ENCODE assay signal across 8 cellular contexts in the genomic region with DNA sequence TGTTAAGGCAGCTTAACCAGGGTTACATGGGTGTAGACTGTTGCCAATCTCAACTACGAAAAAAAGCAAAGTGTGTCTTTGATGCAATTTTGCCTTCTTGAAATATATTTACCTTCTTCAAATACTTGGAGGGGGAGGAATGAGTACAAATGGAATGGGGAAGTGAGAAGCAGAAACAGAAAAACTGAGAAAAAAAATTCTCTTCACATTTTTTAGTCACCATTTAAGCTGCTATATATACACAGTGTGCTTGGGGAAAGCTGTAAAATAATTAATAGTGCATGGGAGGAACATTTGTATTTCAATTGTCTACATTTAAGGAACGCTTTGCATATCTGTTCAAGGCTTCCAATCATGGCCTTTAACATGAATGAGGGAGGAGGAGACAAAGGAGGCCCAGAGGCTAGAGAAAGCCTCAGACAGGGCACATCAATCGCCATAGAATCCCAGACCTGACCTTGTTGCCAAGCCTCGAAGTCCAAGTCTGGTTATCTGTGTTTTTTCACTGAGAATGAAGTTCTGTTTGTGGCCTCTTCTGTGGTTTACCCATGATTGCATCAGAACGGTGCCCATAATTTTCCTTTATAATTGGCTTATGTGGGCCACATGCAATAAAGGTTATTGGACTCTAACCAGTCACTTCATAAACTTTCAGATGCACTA.
DNase-seq lines count a peak whose midpoint lies in the region; ATAC-seq lines count a peak whose summit lies in the region.

No MANE protein-coding gene starts in this region.

- H3K9me3 Mint-ChIP-seq in activated naive CD8-positive, alpha-beta T cell treated with anti-CD3 and anti-CD28 coated beads, Interleukin-2, amount 10 ng/mL, durations not matched to agents 7 days and 5 days = no peaks in the 10 kb centered on the region
- no peaks in the 10 kb centered on the region for H3K9me3 Mint-ChIP-seq in natural killer cell treated with Interleukin-12 subunit alpha and Interleukin-12 subunit beta and Interleukin-15 and Interleukin-18, amount 100 ng/mL, for 72 hours

- peak overlapping the region; percentile 28 for H3K27ac Mint-ChIP-seq in activated naive CD8-positive, alpha-beta T cell treated with anti-CD3 and anti-CD28 coated beads, Interleukin-2, amount 10 ng/mL, durations not matched to agents 7 days and 5 days
- peak overlapping the region; percentile 47 to 73 for H3K27ac Mint-ChIP-seq in natural killer cell treated with Interleukin-12 subunit alpha and Interleukin-12 subunit beta and Interleukin-15 and Interleukin-18, amount 100 ng/mL, for 72 hours

- peak; percentile 1 for DNase-seq in ACHN
- DNase-seq in activated naive CD8-positive, alpha-beta T cell treated with anti-CD3 and anti-CD28 coated beads, Interleukin-2, amount 10 ng/mL, durations not matched to agents 7 days and 5 days = no peak
- DNase-seq in natural killer cell treated with Interleukin-12 subunit alpha and Interleukin-12 subunit beta and Interleukin-15 and Interleukin-18, amount 100 ng/mL, for 72 hours (ENCODE audit: low spot score) = no peak
- DNase-seq in NCI-H2029 treated with DMSO at 0.1 percent for 48 hours (lab: John Stamatoyannopoulos, UW) = no peak
- DNase-seq in germinal center (ENCODE audit: low spot score) = no peak
- no peak for DNase-seq in iPS-NIHi7 (ENCODE audit: extremely low spot score)

- no peak overlapping the region for H3K4me3 Mint-ChIP-seq in activated naive CD8-positive, alpha-beta T cell treated with anti-CD3 and anti-CD28 coated beads, Interleukin-2, amount 10 ng/mL, durations not matched to agents 7 days and 5 days
- H3K4me3 Mint-ChIP-seq in natural killer cell treated with Interleukin-12 subunit alpha and Interleukin-12 subunit beta and Interleukin-15 and Interleukin-18, amount 100 ng/mL, for 72 hours = peak overlapping the region; percentile 13

- in situ Hi-C loops in ACHN (cut with HindIII; ENCODE audit: low pct_ligation_motif_present, low pct_unique_long_range_greater_than_20kb, low sequenced_read_pairs) = no loop called here

- H3K36me3 Mint-ChIP-seq in activated naive CD8-positive, alpha-beta T cell treated with anti-CD3 and anti-CD28 coated beads, Interleukin-2, amount 10 ng/mL, durations not matched to agents 7 days and 5 days = no peaks in the 10 kb centered on the region
- no peaks in the 10 kb centered on the region for H3K36me3 Mint-ChIP-seq in natural killer cell treated with Interleukin-12 subunit alpha and Interleukin-12 subunit beta and Interleukin-15 and Interleukin-18, amount 100 ng/mL, for 72 hours

- peak; percentile 67 for ATAC-seq in GM19395 (IDR thresholded peaks at IDR 0.05; ENCODE audit: unreplicated experiment)
- peak; percentile 48 for ATAC-seq in HG03558 (IDR thresholded peaks at IDR 0.05; ENCODE audit: extremely low read depth, unreplicated experiment)
- ATAC-seq in activated naive CD8-positive, alpha-beta T cell treated with anti-CD3 and anti-CD28 coated beads, Interleukin-2, amount 10 ng/mL, durations not matched to agents 7 days and 5 days (ENCODE audit: low read depth) = peak; percentile 53
- peak; percentile 52 to 57 for ATAC-seq in natural killer cell treated with Interleukin-12 subunit alpha and Interleukin-12 subunit beta and Interleukin-15 and Interleukin-18, amount 100 ng/mL, for 72 hours

- POLR2A ChIA-PET in activated naive CD8-positive, alpha-beta T cell treated with anti-CD3 and anti-CD28 coated beads, Interleukin-2, amount 10 ng/mL, durations not matched to agents 7 days and 5 days (lab: Charles Lee) = no interaction called here

- peaks cover 2% of the 10 kb centered on the region for H3K27me3 Mint-ChIP-seq in activated naive CD8-positive, alpha-beta T cell treated with anti-CD3 and anti-CD28 coated beads, Interleukin-2, amount 10 ng/mL, durations not matched to agents 7 days and 5 days
- peaks cover 3 to 6% of the 10 kb centered on the region in 2 donors for H3K27me3 Mint-ChIP-seq in natural killer cell treated with Interleukin-12 subunit alpha and Interleukin-12 subunit beta and Interleukin-15 and Interleukin-18, amount 100 ng/mL, for 72 hours

- H3K4me1 Mint-ChIP-seq in activated naive CD8-positive, alpha-beta T cell treated with anti-CD3 and anti-CD28 coated beads, Interleukin-2, amount 10 ng/mL, durations not matched to agents 7 days and 5 days = peaks cover 12% of the 10 kb centered on the region
- H3K4me1 Mint-ChIP-seq in natural killer cell treated with Interleukin-12 subunit alpha and Interleukin-12 subunit beta and Interleukin-15 and Interleukin-18, amount 100 ng/mL, for 72 hours (ENCODE audit: low read depth in 2 of 2) = peaks cover 12 to 20% of the 10 kb centered on the region in 2 donors
